In the genomic region with DNA sequence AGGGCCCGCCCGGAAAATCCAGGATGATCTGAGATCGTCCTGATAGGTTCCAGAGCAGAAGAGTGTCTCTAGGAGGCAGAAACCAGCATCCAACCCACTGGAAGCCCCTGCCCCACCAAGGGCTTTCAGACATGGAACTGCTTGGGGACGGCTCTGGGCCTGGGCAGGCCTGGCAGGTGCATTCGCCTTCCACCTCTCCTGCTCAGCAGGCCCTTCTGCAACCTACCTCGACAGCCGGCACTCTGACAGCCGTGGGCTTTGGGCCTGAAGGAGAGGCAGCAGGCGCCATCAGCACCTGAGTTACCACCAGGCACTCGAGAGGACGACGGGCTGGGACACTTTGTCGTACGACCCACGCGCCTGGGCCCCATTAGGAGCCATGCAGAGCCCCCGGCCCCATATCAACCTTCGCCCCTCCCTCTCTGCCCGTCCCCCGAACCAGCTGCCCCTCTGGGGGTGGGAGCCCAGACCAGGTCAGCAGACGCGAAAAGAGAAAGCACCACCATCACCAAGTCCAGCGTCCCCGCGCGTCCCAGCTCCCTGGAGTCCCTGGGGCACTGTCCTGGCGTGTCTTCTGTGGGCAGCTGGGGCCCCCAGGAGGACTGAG, we compare ENCODE assay signal across 21 cellular contexts. TPM values are rescaled to one million over a fixed set of nuclear protein-coding genes. Genes with fewer than 3 reads are reported as not detected.
DNase-seq lines count a peak whose midpoint lies in the region; ATAC-seq, FAIRE-seq and TF ChIP-seq lines count a peak whose summit lies in the region.
"Had no signal": no experiment of that assay in that cellular context is flagged by ENCODE, and none has a peak within 500 bp of the region (broad histone marks: within the 10 kb centered on the region; RNA-seq: fewer than 3 reads in every experiment).

No MANE protein-coding gene starts in this region.

- no peak overlapping the region for H4K91ac ChIP-seq in H1 (replicated peaks; ENCODE audit: insufficient read length, low read length)

- no peak overlapping the region for H3K4me3 ChIP-seq in H1 (ENCODE audit: extremely low read depth in 1 of 4, insufficient read depth in 2 of 4, low read depth in 3 of 4, low read length in 4 of 4)
- H3K4me3 ChIP-seq in ovary: no peak overlapping the region
- H3K4me3 ChIP-seq: GM23248 had no signal

- H3K79me2 ChIP-seq in H1 (ENCODE audit: control insufficient read depth in 1 of 2, insufficient read depth in 2 of 2, low read length in 2 of 2): no peaks in the 10 kb centered on the region

- POLR2A ChIA-PET in WTC11 (lab: Charles Lee): no interaction called here
- POLR2A ChIA-PET in H1 (lab: Charles Lee; ENCODE audit: partially characterized antibody): interaction anchor here (1.1 kb wide), 1 partner anchor 99 kb away, joined by 3 read pairs; no protein-coding TSS in a partner anchor

- H2AK5ac ChIP-seq in H1 (ENCODE audit: low read depth, low read length): no peak overlapping the region

- TF ChIP-seq EP300 in H1 (IDR thresholded peaks at IDR 0.05; ENCODE audit: borderline replicate concordance in 1 of 2, low read depth in 2 of 2, low read length in 2 of 2) (no peak), ovary (IDR thresholded peaks at IDR 0.05) (no peak)

- peaks cover 21% of the 10 kb centered on the region for H3K36me3 Mint-ChIP-seq in WTC11
- H3K36me3 Mint-ChIP-seq in activated naive CD4-positive, alpha-beta T cell treated with anti-CD3 and anti-CD28 coated beads for 36 hours (ENCODE audit: low read depth): no peaks in the 10 kb centered on the region
- H3K36me3 Mint-ChIP-seq: CD4-positive, alpha-beta memory T cell had no signal

- H4K8ac ChIP-seq in H1 (ENCODE audit: extremely low read depth, insufficient read depth, low read length): peak overlapping the region; percentile 57; the same call in 1 of the 2 replicates

- peaks cover 4% of the 10 kb centered on the region for H3K4me1 Mint-ChIP-seq in WTC11
- no peaks in the 10 kb centered on the region for H3K4me1 Mint-ChIP-seq in activated naive CD4-positive, alpha-beta T cell treated with anti-CD3 and anti-CD28 coated beads for 36 hours (ENCODE audit: low read depth)

- H3K9ac ChIP-seq in H1 (replicated peaks in 1 of 4; ENCODE audit: extremely low read depth in 1 of 4, low read depth in 3 of 4, low read length in 3 of 4): no peak overlapping the region
- H3K9ac ChIP-seq: GM23248 had no signal

- H2BK20ac ChIP-seq in H1 (ENCODE audit: low read length): no peak overlapping the region

- no peak for TF ChIP-seq RAD21 in H1 (IDR thresholded peaks at IDR 0.05 in 1 of 2, conservative IDR thresholded peaks at IDR 0.05 in 1 of 2; ENCODE audit: low read depth in 2 of 2, low read length in 2 of 2)

- peaks cover 0 to 1% of the 10 kb centered on the region in 2 experiments for H4K20me1 ChIP-seq in H1 (replicated peaks in 1 of 2; ENCODE audit: control insufficient read depth in 1 of 2, insufficient read depth in 2 of 2, low read length in 2 of 2)

- no peak for TF ChIP-seq POLR2A in H1 (IDR thresholded peaks at IDR 0.05; ENCODE audit: control extremely low read depth in 1 of 2, low read depth in 2 of 2, low read length in 2 of 2)
- TF ChIP-seq POLR2A in ovary (IDR thresholded peaks at IDR 0.05): no peak

- in situ Hi-C loops in G401 (cut with HindIII; ENCODE audit: low sequenced_read_pairs): no loop called here

- H2AFZ ChIP-seq in H1 (ENCODE audit: low read length): no peak overlapping the region
- H2AFZ ChIP-seq: GM23248 had no signal

- WGBS in H1 (ENCODE audit: extremely low coverage in 1 of 2, insufficient coverage in 1 of 2, insufficient read length in 1 of 2, insufficient replicate concordance in 2 of 2, low coverage in 1 of 2, low lambda C conversion rate in 2 of 2, missing lambda C conversion rate in 1 of 2), 2 experiments: 93% methylated on average over 20 of the region's 27 CpGs; no CpG with 5 or more reads in 1 of the 2 experiments
- WGBS in ovary, 3 donors: 84 to 92% (median 88%) methylated on average over 27 of the region's 27 CpGs

- TF ChIP-seq CTCF in WTC11 (IDR thresholded peaks at IDR 0.05) (no peak), H1 (IDR thresholded peaks at IDR 0.05; ENCODE audit: control extremely low read depth in 1 of 3, insufficient read depth in 1 of 3, low read depth in 1 of 3, low read length in 3 of 3) (no peak), ovary (IDR thresholded peaks at IDR 0.05) (no peak)

- no peak overlapping the region for H3K4me3 Mint-ChIP-seq in WTC11
- no peak overlapping the region for H3K4me3 Mint-ChIP-seq in activated naive CD4-positive, alpha-beta T cell treated with anti-CD3 and anti-CD28 coated beads for 36 hours
- H3K4me3 Mint-ChIP-seq: CD4-positive, alpha-beta memory T cell; H9 had no signal

- intact Hi-C loops in activated naive CD4-positive, alpha-beta T cell treated with anti-CD3 and anti-CD28 coated beads for 36 hours (cut with micrococcal nuclease): no loop called here
- intact Hi-C loops in ovary (cut with DNase I): no loop called here

- H3K27ac ChIP-seq in H1 (ENCODE audit: low read depth, low read length) (no peak overlapping the region), ovary (no peak overlapping the region)
- H3K27ac ChIP-seq: GM23248 had no signal

- CTCF ChIA-PET in WTC11 (lab: Charles Lee): interaction anchor here (1.2 to 1.3 kb wide), 2 partner anchors 56 to 69 kb away, joined by 3 to 5 read pairs; no protein-coding TSS in a partner anchor
- CTCF ChIA-PET in H1 (lab: Charles Lee; ENCODE audit: partially characterized antibody): interaction anchor here (0.8 to 1.8 kb wide), 4 partner anchors 21 to 109 kb away, joined by 3 to 5 read pairs (median 4); partner anchors contain the start of gene PTK6
- CTCF ChIA-PET in activated naive CD4-positive, alpha-beta T cell treated with anti-CD3 and anti-CD28 coated beads for 36 hours (lab: Charles Lee): no interaction called here

- peak; percentile 67 for DNase-seq in G401 (ENCODE audit: low spot score)
- DNase-seq in HTR-8/SVneo (ENCODE audit: insufficient read length, low spot score): no peak
- DNase-seq in WTC11 (ENCODE audit: low spot score): no peak
- DNase-seq in H1 (ENCODE audit: low read depth in 1 of 2, low spot score in 2 of 2): no peak
- DNase-seq in hypothalamus (lab: John Stamatoyannopoulos, UW): no peak
- no peak for DNase-seq in activated naive CD4-positive, alpha-beta T cell treated with anti-CD3 and anti-CD28 coated beads for 36 hours
- no peak for DNase-seq in ovary
- DNase-seq: C1 segment of cervical spinal cord; Calu3; CD4-positive, alpha-beta memory T cell; COR-L47; DMS53; DMS79 treated with DMSO at 0.1 percent for 48 hours; GM23248; H9 had no signal

- no peaks in the 10 kb centered on the region for H3K79me1 ChIP-seq in H1 (ENCODE audit: low read depth, low read length)

- H3K23me2 ChIP-seq in H1 (ENCODE audit: low read depth, low read length): no peaks in the 10 kb centered on the region

- peaks cover 0 to 1% (median under 1%) of the 10 kb centered on the region in 4 experiments; a peak in 3 of 7 replicates for H3K4me1 ChIP-seq in H1 (replicated peaks in 1 of 4; ENCODE audit: control insufficient read depth in 3 of 4, insufficient read depth in 4 of 4, low read length in 3 of 4)
- no peaks in the 10 kb centered on the region for H3K4me1 ChIP-seq in ovary (ENCODE audit: insufficient read depth)

- H3K27me3 ChIP-seq in H1 (replicated peaks in 1 of 4; ENCODE audit: control insufficient read depth in 3 of 4, extremely low read depth in 1 of 4, insufficient read depth in 3 of 4, low read length in 3 of 4): no peaks in the 10 kb centered on the region
- H3K27me3 ChIP-seq in ovary: no peaks in the 10 kb centered on the region

- H4K5ac ChIP-seq in H1 (ENCODE audit: insufficient read length, low read depth, low read length): no peak overlapping the region

- no peak overlapping the region for H2BK12ac ChIP-seq in H1 (ENCODE audit: low read depth, low read length)

- H3K18ac ChIP-seq in H1 (ENCODE audit: extremely low read depth, low read length): no peak overlapping the region

- peak overlapping the region; percentile 89; the same call in 1 of the 2 replicates for H3K27ac Mint-ChIP-seq in WTC11
- H3K27ac Mint-ChIP-seq in activated naive CD4-positive, alpha-beta T cell treated with anti-CD3 and anti-CD28 coated beads for 36 hours: no peak overlapping the region
- H3K27ac Mint-ChIP-seq: CD4-positive, alpha-beta memory T cell; H9 had no signal

- H3K36me3 ChIP-seq in H1 (ENCODE audit: control insufficient read depth in 2 of 4, insufficient read depth in 4 of 4, low read length in 3 of 4) (no peaks in the 10 kb centered on the region; a peak in 1 of 8 replicates), ovary (no peaks in the 10 kb centered on the region)

- H3K9me3 ChIP-seq in H1 (ENCODE audit: insufficient read depth in 2 of 2, low read depth in 1 of 2, low read length in 1 of 2) (no peaks in the 10 kb centered on the region), ovary (no peaks in the 10 kb centered on the region)

- no peak overlapping the region for H3K14ac ChIP-seq in H1 (ENCODE audit: insufficient read length)

- no peak for ATAC-seq in WTC11
- no peak for ATAC-seq in GM18517 (IDR thresholded peaks at IDR 0.05; ENCODE audit: unreplicated experiment)
- ATAC-seq: HCT116 had no signal

- H2BK120ac ChIP-seq in H1 (replicated peaks; ENCODE audit: low read depth, low read length): no peak overlapping the region

- no peak overlapping the region for H3K4ac ChIP-seq in H1 (replicated peaks; ENCODE audit: insufficient read length, low read depth, low read length)

- no peak overlapping the region for H2BK15ac ChIP-seq in H1 (ENCODE audit: low read length)

- peak; percentile 31 for FAIRE-seq in HTR-8/SVneo (lab: Jason Lieb, UNC)
- no peak for FAIRE-seq in H1 (lab: Jason Lieb, UNC)
- FAIRE-seq: G401.6, GM12892, GM19239 had no signal

- no peak overlapping the region for H2BK5ac ChIP-seq in H1 (ENCODE audit: low read depth, low read length)

- peaks cover 8% of the 10 kb centered on the region for H3K9me3 Mint-ChIP-seq in WTC11
- H3K9me3 Mint-ChIP-seq in activated naive CD4-positive, alpha-beta T cell treated with anti-CD3 and anti-CD28 coated beads for 36 hours: no peaks in the 10 kb centered on the region
- H3K9me3 Mint-ChIP-seq: CD4-positive, alpha-beta memory T cell had no signal

- no peaks in the 10 kb centered on the region for H3K27me3 Mint-ChIP-seq in WTC11 (ENCODE audit: low read depth)
- H3K27me3 Mint-ChIP-seq in activated naive CD4-positive, alpha-beta T cell treated with anti-CD3 and anti-CD28 coated beads for 36 hours (ENCODE audit: low read depth): no peaks in the 10 kb centered on the region

- H3K23ac ChIP-seq in H1 (ENCODE audit: insufficient read length): no peak overlapping the region

- H3K4me2 ChIP-seq in H1 (ENCODE audit: insufficient read depth in 1 of 2, low read depth in 2 of 2, low read length in 2 of 2): no peak overlapping the region

- H3K56ac ChIP-seq in H1 (replicated peaks; ENCODE audit: insufficient read length, low read depth, low read length): no peak overlapping the region

RNA-seq across cellular contexts. Expression of gene KCNQ2, which starts 44.6 kb away (rescaled TPM):
- total RNA-seq in G401 (2014; rRNA removed; shearing (Covaris generic)): 133 and 160 TPM in 2 replicates
- total RNA-seq in WTC11 (2021) (99.8 to 112 TPM (median 108 TPM) in 3 replicates), ovary (not detected)
- 82.6 and 88.6 TPM in 2 replicates for total RNA-seq in H1 (2021; fragmentation: NEBNext Ultra II Directional; extraction: Animal tissue kit (Norgen Biotek cat#: 25700))
- polyA plus RNA-seq in H1 (2011; rRNA removed) (243 and 277 TPM in 2 replicates), ovary (not detected)
- polyA plus RNA-seq in H1 (2011; cell fraction: cytosol; rRNA removed): 174 TPM
- 206 TPM for polyA plus RNA-seq in H1 (2011; cell fraction: nucleus; rRNA removed)
- polyA plus RNA-seq in H1 (2012, experiment 1 of 2): 41.9 to 107 TPM (median 94.0 TPM) in 4 replicates
- 88.7 TPM for polyA plus RNA-seq in H1 (2012, experiment 2 of 2)
- polyA plus RNA-seq in H1 (2013, experiment 1 of 2): 72.4 TPM
- 73.2 TPM for polyA plus RNA-seq in H1 (2013, experiment 2 of 2)
- 40.5 and 42.0 TPM in 2 replicates for polyA minus RNA-seq in H1 (2011; rRNA and poly(A)+ RNA removed)
- polyA minus RNA-seq in H1 (2011; cell fraction: cytosol; rRNA and poly(A)+ RNA removed): 39.6 TPM
- 33.1 TPM for polyA minus RNA-seq in H1 (2011; cell fraction: nucleus; rRNA and poly(A)+ RNA removed)
- total RNA-seq in activated naive CD4-positive, alpha-beta T cell treated with anti-CD3 and anti-CD28 coated beads for 36 hours: not detected
- total RNA-seq: CD4-positive, alpha-beta memory T cell; GM23248 had no signal
- polyA plus RNA-seq: BJ; CD4-positive, alpha-beta memory T cell had no signal

Comparison
In these comparisons a context has a peak if more than half of its experiments do, and no peak if none do; other contexts are left out.
1. RNA of gene KCNQ2, which starts 44.6 kb away (total RNA-seq): 133 to 160 TPM in G401, 99.8 to 112 TPM in WTC11 and 82.6 to 88.6 TPM in H1; not detected in activated naive CD4-positive, alpha-beta T cell treated with anti-CD3 and anti-CD28 coated beads for 36 hours and not detected in ovary; every median in the first group is over 10 times any median in the second.